In genomic region chr17:9700754-9701476, GRCh38 we compare ENCODE assay signal across 17 cellular contexts. TPM values are rescaled to one million over a fixed set of nuclear protein-coding genes. Genes with fewer than 3 reads are reported as not detected.
A peak's percentile ranks its signal among the peaks of the same experiment; 100 is the strongest.
DNase-seq lines count a peak whose midpoint lies in the region; ATAC-seq, FAIRE-seq and TF ChIP-seq lines count a peak whose summit lies in the region.
"Had no signal": no experiment of that assay in that cellular context is flagged by ENCODE, and none has a peak within 500 bp of the region (broad histone marks: within the 10 kb centered on the region; RNA-seq: fewer than 3 reads in every experiment).

No MANE protein-coding gene starts in this region.

- H2BK120ac ChIP-seq in neuronal stem cell (ENCODE audit: low read depth, low read length) = no peak overlapping the region

- no peaks in the 10 kb centered on the region for H3K4me1 Mint-ChIP-seq in endodermal cell
- H3K4me1 Mint-ChIP-seq in activated CD8-positive, alpha-beta memory T cell treated with anti-CD3 and anti-CD28 coated beads, Interleukin-2, amount 10 ng/mL, durations not matched to agents 7 days and 5 days = peaks cover 2% of the 10 kb centered on the region
- H3K4me1 Mint-ChIP-seq: CD14-positive monocyte had no signal

- no peak for TF ChIP-seq EP300 in A549 (IDR thresholded peaks at IDR 0.05)

- H3K27ac ChIP-seq in A549 (peak overlapping the region in 1 of 2 experiments; percentile 58; a peak in 2 of 6 replicates), HEK293 (ENCODE audit: extremely low read depth, low read depth, low read length) (no peak overlapping the region), endodermal cell (ENCODE audit: low read depth, low read length) (no peak overlapping the region), neuronal stem cell (replicated peaks; ENCODE audit: low read length) (no peak overlapping the region), PC-3 (ENCODE audit: low read length) (no peak overlapping the region)
- H3K27ac ChIP-seq: 22Rv1 had no signal

- no peaks in the 10 kb centered on the region for H3K79me1 ChIP-seq in neuronal stem cell (ENCODE audit: low read depth, low read length)

- no peak for TF ChIP-seq RAD21 in A549 (conservative IDR thresholded peaks at IDR 0.05 in 1 of 2, IDR thresholded peaks at IDR 0.05 in 1 of 2)

- BruUV-seq in PC-3 (replicated peaks; lab: Mats Ljungman, UMichigan) = no TSS peak

- POLR2A ChIA-PET in A549 (lab: Yijun Ruan, JAX) = no interaction called here
- POLR2A ChIA-PET in HEK293 (lab: Yijun Ruan, JAX) = no interaction called here
- POLR2A ChIA-PET in PC-3 (lab: Charles Lee; ENCODE audit: unreplicated experiment) = no interaction called here

- no peak overlapping the region for H3K23ac ChIP-seq in neuronal stem cell (ENCODE audit: low read depth, low read length, poor library complexity)

- no peak overlapping the region for H2BK12ac ChIP-seq in neuronal stem cell (ENCODE audit: low read length)

- H3K27me3 Mint-ChIP-seq in endodermal cell (ENCODE audit: insufficient read depth) = no peaks in the 10 kb centered on the region
- no peaks in the 10 kb centered on the region for H3K27me3 Mint-ChIP-seq in activated CD8-positive, alpha-beta memory T cell treated with anti-CD3 and anti-CD28 coated beads, Interleukin-2, amount 10 ng/mL, durations not matched to agents 7 days and 5 days

- H4K91ac ChIP-seq in neuronal stem cell (ENCODE audit: low read depth, low read length, poor library complexity) = no peak overlapping the region

- H3K36me3 ChIP-seq in HEK293 (ENCODE audit: control insufficient read depth in 2 of 2, insufficient read depth in 1 of 2, low read length in 2 of 2) (peaks cover 0 to 19% of the 10 kb centered on the region in 2 experiments; a peak in 2 of 3 replicates), endodermal cell (ENCODE audit: control insufficient read depth, insufficient read depth, low read length) (peaks cover 4% of the 10 kb centered on the region), neuronal stem cell (replicated peaks in 1 of 2; ENCODE audit: control insufficient read depth in 2 of 2, insufficient read depth in 2 of 2, low read length in 2 of 2) (no peaks in the 10 kb centered on the region), PC-3 (ENCODE audit: low read depth, low read length) (no peaks in the 10 kb centered on the region)
- H3K36me3 ChIP-seq: HAP-1 had no signal

- H3K9me3 Mint-ChIP-seq in endodermal cell = no peaks in the 10 kb centered on the region
- no peaks in the 10 kb centered on the region for H3K9me3 Mint-ChIP-seq in activated CD8-positive, alpha-beta memory T cell treated with anti-CD3 and anti-CD28 coated beads, Interleukin-2, amount 10 ng/mL, durations not matched to agents 7 days and 5 days (ENCODE audit: low read depth)
- H3K9me3 Mint-ChIP-seq: CD14-positive monocyte; CD8-positive, alpha-beta T cell had no signal

- no peak overlapping the region for H3K4ac ChIP-seq in neuronal stem cell (ENCODE audit: low read length)

- H3K4me3 Mint-ChIP-seq in endodermal cell = no peak overlapping the region
- H3K4me3 Mint-ChIP-seq in activated CD8-positive, alpha-beta memory T cell treated with anti-CD3 and anti-CD28 coated beads, Interleukin-2, amount 10 ng/mL, durations not matched to agents 7 days and 5 days = no peak overlapping the region
- H3K4me3 Mint-ChIP-seq: B cell; CD14-positive monocyte; CD8-positive, alpha-beta T cell; HFFc6 had no signal

- peak overlapping the region; percentile 5 for H3K14ac ChIP-seq in neuronal stem cell (ENCODE audit: low read length)

- H3K18ac ChIP-seq in neuronal stem cell (ENCODE audit: low read length) = peak overlapping the region; percentile 76

- H3K27ac Mint-ChIP-seq in endodermal cell = no peak overlapping the region
- no peak overlapping the region for H3K27ac Mint-ChIP-seq in activated CD8-positive, alpha-beta memory T cell treated with anti-CD3 and anti-CD28 coated beads, Interleukin-2, amount 10 ng/mL, durations not matched to agents 7 days and 5 days
- H3K27ac Mint-ChIP-seq: B cell; CD14-positive monocyte; CD8-positive, alpha-beta T cell; HFFc6 had no signal

- H3K4me2 ChIP-seq in A549 (no peak overlapping the region), neuronal stem cell (ENCODE audit: insufficient read depth, low read length, poor library complexity, severe bottlenecking) (no peak overlapping the region), PC-3 (ENCODE audit: low read length) (no peak overlapping the region)

- TF ChIP-seq POLR2A in A549 (IDR thresholded peaks at IDR 0.05; ENCODE audit: low read length) = no peak

- DNase-seq in A549 (ENCODE audit: low read depth in 1 of 2, low spot score in 1 of 2) (no peak), endodermal cell (peak; percentile 39), neuronal stem cell (ENCODE audit: low spot score) (no peak), GM10266 (ENCODE audit: extremely low spot score) (no peak), PC-3 (no peak)
- no peak for DNase-seq in activated CD8-positive, alpha-beta memory T cell treated with anti-CD3 and anti-CD28 coated beads, Interleukin-2, amount 10 ng/mL, durations not matched to agents 7 days and 5 days
- DNase-seq: Caco-2; CD8-positive, alpha-beta T cell; GOT3; HFFc6 had no signal

- TF ChIP-seq CTCF in A549 (IDR thresholded peaks at IDR 0.05) (no peak), HEK293 (tag by site-specific recombination; IDR thresholded peaks at IDR 0.05) (no peak), endodermal cell (conservative IDR thresholded peaks at IDR 0.05) (no peak), GM10266 (IDR thresholded peaks at IDR 0.05; ENCODE audit: control insufficient read depth, insufficient read depth, low read depth, missing control alignments) (no peak), PC-3 (conservative IDR thresholded peaks at IDR 0.05; ENCODE audit: low read depth, low read length) (no peak)

- intact Hi-C loops in PC-3 (cut with micrococcal nuclease) = no loop called here

- H3F3A ChIP-seq in PC-3 (ENCODE audit: low read length, unreplicated experiment) = no peaks in the 10 kb centered on the region

- H3K9ac ChIP-seq in endodermal cell (ENCODE audit: extremely low read depth, low read length, poor library complexity, severe bottlenecking) (no peak overlapping the region), neuronal stem cell (ENCODE audit: low read depth, low read length, poor library complexity) (no peak overlapping the region), PC-3 (ENCODE audit: low read length) (no peak overlapping the region)

- CTCF ChIA-PET in A549 (lab: Yijun Ruan, JAX) = interaction anchor here (0.6 to 2.0 kb wide), 4 partner anchors 18 to 1274 kb away, joined by 5 to 8 read pairs (median 5); no protein-coding TSS in a partner anchor
- CTCF ChIA-PET in HEK293 (lab: Yijun Ruan, JAX) = interaction anchor here (1.7 kb wide), 1 partner anchor 27 kb away, joined by 4 read pairs; no protein-coding TSS in a partner anchor
- CTCF ChIA-PET in activated CD8-positive, alpha-beta memory T cell treated with anti-CD3 and anti-CD28 coated beads, Interleukin-2, amount 10 ng/mL, durations not matched to agents 7 days and 5 days (lab: Charles Lee) = interaction anchor here (0.6 kb wide), 1 partner anchor 114 kb away, joined by 3 read pairs; no protein-coding TSS in a partner anchor
- CTCF ChIA-PET in PC-3 (lab: Charles Lee) = no interaction called here

- no peaks in the 10 kb centered on the region for H3K79me2 ChIP-seq in PC-3 (ENCODE audit: low read length)

- H3K4me3 ChIP-seq in A549 = no peak overlapping the region
- H3K4me3 ChIP-seq in HEK293 (ENCODE audit: low read depth, low read length) = no peak overlapping the region
- H3K4me3 ChIP-seq in endodermal cell (ENCODE audit: low read length) = no peak overlapping the region
- no peak overlapping the region for H3K4me3 ChIP-seq in neuronal stem cell (ENCODE audit: low read length in 2 of 2)
- H3K4me3 ChIP-seq in PC-3 (ENCODE audit: low read length) = no peak overlapping the region
- H3K4me3 ChIP-seq: HAP-1 had no signal

- H2BK15ac ChIP-seq in neuronal stem cell (ENCODE audit: low read length) = no peak overlapping the region

- ATAC-seq in A549 = peak; percentile 57 to 69; a peak in 4 of 6 replicates
- no peak for ATAC-seq in GM18861 (IDR thresholded peaks at IDR 0.05; ENCODE audit: unreplicated experiment)
- no peak for ATAC-seq in activated CD8-positive, alpha-beta memory T cell treated with anti-CD3 and anti-CD28 coated beads, Interleukin-2, amount 10 ng/mL, durations not matched to agents 7 days and 5 days
- no peak for ATAC-seq in PC-3
- ATAC-seq: CD8-positive, alpha-beta T cell had no signal

- H4K8ac ChIP-seq in neuronal stem cell (ENCODE audit: low read depth, low read length) = no peak overlapping the region

- WGBS in A549 (ENCODE audit: missing lambda C conversion rate) = 86% methylated on average over 20 of the region's 20 CpGs
- WGBS in endodermal cell (ENCODE audit: insufficient coverage in 1 of 2, insufficient read length in 1 of 2), 2 experiments = 93% methylated on average over 13 to 20 of the region's 20 CpGs
- no CpG with 5 or more reads among the region's 20 CpGs for WGBS in neuronal stem cell (ENCODE audit: extremely low coverage in 2 of 2, insufficient read length in 2 of 2, insufficient replicate concordance in 1 of 2), 2 donors

- H3K4me1 ChIP-seq in A549 = 0 out of 3 replicates have a peak, but pooled peaks cover 5% of the 10 kb centered on the region
- H3K4me1 ChIP-seq in HEK293 (ENCODE audit: control insufficient read depth, insufficient read depth, low read length) = no peaks in the 10 kb centered on the region
- no peaks in the 10 kb centered on the region for H3K4me1 ChIP-seq in endodermal cell (ENCODE audit: control insufficient read depth, insufficient read depth, low read length)
- no peaks in the 10 kb centered on the region for H3K4me1 ChIP-seq in neuronal stem cell (ENCODE audit: control insufficient read depth in 2 of 2, insufficient read depth in 1 of 2, low read depth in 1 of 2, low read length in 2 of 2)
- H3K4me1 ChIP-seq in PC-3 (ENCODE audit: insufficient read depth, low read length) = no peaks in the 10 kb centered on the region
- H3K4me1 ChIP-seq: Caco-2, HAP-1 had no signal

- H3K36me3 Mint-ChIP-seq in endodermal cell (ENCODE audit: low read depth) = peaks cover 56% of the 10 kb centered on the region
- no peaks in the 10 kb centered on the region for H3K36me3 Mint-ChIP-seq in activated CD8-positive, alpha-beta memory T cell treated with anti-CD3 and anti-CD28 coated beads, Interleukin-2, amount 10 ng/mL, durations not matched to agents 7 days and 5 days
- H3K36me3 Mint-ChIP-seq: CD8-positive, alpha-beta T cell had no signal

- H3K9me3 ChIP-seq in A549 = no peaks in the 10 kb centered on the region
- no peaks in the 10 kb centered on the region for H3K9me3 ChIP-seq in HEK293 (ENCODE audit: control insufficient read depth, insufficient read depth, low read depth, low read length)
- no peaks in the 10 kb centered on the region for H3K9me3 ChIP-seq in endodermal cell (ENCODE audit: control insufficient read depth, low read length)
- H3K9me3 ChIP-seq in neuronal stem cell (replicated peaks in 1 of 2; ENCODE audit: control insufficient read depth in 2 of 2, insufficient read depth in 1 of 2, low read depth in 1 of 2, low read length in 2 of 2) = no peaks in the 10 kb centered on the region
- no peaks in the 10 kb centered on the region for H3K9me3 ChIP-seq in PC-3 (ENCODE audit: low read length)
- H3K9me3 ChIP-seq: Caco-2, HAP-1 had no signal

- no peaks in the 10 kb centered on the region for H3K27me3 ChIP-seq in endodermal cell (ENCODE audit: control insufficient read depth, insufficient read depth, low read length, poor library complexity, severe bottlenecking)
- H3K27me3 ChIP-seq in neuronal stem cell (ENCODE audit: control insufficient read depth in 3 of 3, insufficient read depth in 3 of 3, low read depth in 1 of 3, low read length in 3 of 3) = no peaks in the 10 kb centered on the region
- H3K27me3 ChIP-seq in PC-3 (ENCODE audit: low read length) = no peaks in the 10 kb centered on the region

- H3K9me2 ChIP-seq in PC-3 (replicated peaks; ENCODE audit: low read length) = no peaks in the 10 kb centered on the region

- no peak overlapping the region for H2BK5ac ChIP-seq in neuronal stem cell (ENCODE audit: low read length)

- H4K20me1 ChIP-seq in PC-3 (ENCODE audit: low read length) = no peaks in the 10 kb centered on the region

- H2AFZ ChIP-seq in neuronal stem cell (ENCODE audit: low read length) (no peak overlapping the region), PC-3 (ENCODE audit: low read length) (no peak overlapping the region)

- peak overlapping the region; percentile 6 for H2AK5ac ChIP-seq in neuronal stem cell (ENCODE audit: low read depth, low read length)

- FAIRE-seq in A549 (lab: Jason Lieb, UNC) = no peak
- FAIRE-seq: GM12891 had no signal

RNA-seq across cellular contexts. Expression of gene USP43, which starts 55.6 kb away (rescaled TPM):
- polyA plus RNA-seq in A549 (2011; rRNA removed) (3.4 and 4.9 TPM in 2 replicates), A549 (2017; fragmentation: RNase III; extraction: RNeasy Plus Mini Kit Qiagen cat#74134 plus additional on column Dnase treatment) (3.8 to 4.9 TPM (median 4.0 TPM) in 3 replicates)
- polyA plus RNA-seq in A549 (2012; cell fraction: cytosol; rRNA removed) = 3.2 and 3.9 TPM in 2 replicates
- 17.3 and 19.4 TPM in 2 replicates for polyA plus RNA-seq in A549 (2012; cell fraction: nucleus; rRNA removed)
- 6.9 and 7.9 TPM in 2 replicates for polyA minus RNA-seq in A549 (2011; rRNA and poly(A)+ RNA removed)
- total RNA-seq in endodermal cell (10 to 100 TPM in 1 of 2 donors, 1 to 10 TPM in 1; 8.6 to 12.6 TPM), PC-3 (2014; rRNA removed) (8.1 and 10.0 TPM in 2 replicates)
- 1.8 TPM for polyA plus RNA-seq in endodermal cell (2013, experiment 1 of 2)
- polyA plus RNA-seq in endodermal cell (2013, experiment 2 of 2) = 1.9 TPM
- 0.07 TPM for polyA plus RNA-seq in neuronal stem cell (2013, experiment 1 of 2)
- 0.03 TPM for polyA plus RNA-seq in neuronal stem cell (2013, experiment 2 of 2)
- total RNA-seq in activated CD8-positive, alpha-beta memory T cell treated with anti-CD3 and anti-CD28 coated beads, Interleukin-2, amount 10 ng/mL, durations not matched to agents 7 days and 5 days = under 1 TPM; 0.28 to 0.29 TPM

Comparison
In these comparisons a context has a peak if more than half of its experiments do, and no peak if none do; other contexts are left out.
1. ATAC-seq: peak in A549 (2 of 2); none in GM18861 (single experiment), activated CD8-positive, alpha-beta memory T cell treated with anti-CD3 and anti-CD28 coated beads, Interleukin-2, amount 10 ng/mL, durations not matched to agents 7 days and 5 days (single experiment) and PC-3 (single experiment).